In genomic region chr1:160578175-160578693, GRCh38 we compare ENCODE assay signal across 1 cellular context.
TF ChIP-seq lines count a peak whose summit lies in the region.

No MANE protein-coding gene starts in this region.

TF ChIP-seq in HepG2, 621 proteins besides CTCF, POLR2A, EP300 and RAD21:
- no peak for TF ChIP-seq ZNF34 (CRISPR knock-in tag; IDR thresholded peaks at IDR 0.05; ENCODE audit: borderline replicate concordance)
- no peak for TF ChIP-seq JARID2 (CRISPR knock-in tag; IDR thresholded peaks at IDR 0.05; ENCODE audit: insufficient replicate concordance)
- no peak for TF ChIP-seq ZNF563 (CRISPR knock-in tag; IDR thresholded peaks at IDR 0.05)
- no peak for TF ChIP-seq TIGD3 (CRISPR knock-in tag; IDR thresholded peaks at IDR 0.05; ENCODE audit: borderline replicate concordance)
